Comparison of ENCODE assay signal across 1 cellular context in genomic region chr15:74383695-74384565, GRCh38.
TF ChIP-seq lines count a peak whose summit lies in the region.

No MANE protein-coding gene starts in this region.

TF ChIP-seq in IMR-90, 13 proteins besides CTCF, POLR2A, EP300 and RAD21:
- TF ChIP-seq USF2 (IDR thresholded peaks at IDR 0.05; ENCODE audit: low read depth, low read length) = no peak
- TF ChIP-seq MAZ (IDR thresholded peaks at IDR 0.05; ENCODE audit: borderline replicate concordance, low read depth, low read length) = peak; percentile 38; the same call in 1 of the 2 replicates
- TF ChIP-seq ELK1 (IDR thresholded peaks at IDR 0.05; ENCODE audit: borderline replicate concordance, low read depth, low read length) = no peak
- TF ChIP-seq SMC3 (IDR thresholded peaks at IDR 0.05; ENCODE audit: low read depth, low read length) = peak; percentile 10; the same call in 1 of the 2 replicates
- peak; percentile 64 for TF ChIP-seq FOS (IDR thresholded peaks at IDR 0.05; ENCODE audit: low read depth, low read length)
- peak; percentile 77 for TF ChIP-seq CEBPB (IDR thresholded peaks at IDR 0.05; ENCODE audit: low read depth, low read length)
TF ChIP-seq in IMR-90: peak in this region for 4.
